Comparison of ENCODE assay signal across 8 cellular contexts in genomic region chr1:60639964-60640612, GRCh38.
DNase-seq lines count a peak whose midpoint lies in the region; ATAC-seq, FAIRE-seq and TF ChIP-seq lines count a peak whose summit lies in the region.
"Not testable (repeated sequence)": the region's sequence is repeated elsewhere in the genome, so short reads cannot be mapped to it uniquely, and the experiment has no call there.

No MANE protein-coding gene starts in this region.

- not testable (repeated sequence) for TF ChIP-seq CTCF in C4-2B (conservative IDR thresholded peaks at IDR 0.05); LNCaP clone FGC (IDR thresholded peaks at IDR 0.05; ENCODE audit: control insufficient read depth, extremely low read depth, insufficient read depth); RWPE2 (IDR thresholded peaks at IDR 0.05; ENCODE audit: poor library complexity, severe bottlenecking); colonic mucosa (IDR thresholded peaks at IDR 0.05); HepG2 (CRISPR knock-in tag; IDR thresholded peaks at IDR 0.05); prostate gland (IDR thresholded peaks at IDR 0.05)

- intact Hi-C loops in colonic mucosa (cut with DNase I); HepG2 (cut with micrococcal nuclease; ENCODE audit: unreplicated experiment); prostate gland (cut with DNase I): not testable (repeated sequence)

- FAIRE-seq in HepG2 (lab: Jason Lieb, UNC): not testable (repeated sequence)

- TF ChIP-seq POLR2A in HepG2 (IDR thresholded peaks at IDR 0.05; ENCODE audit: insufficient read depth in 1 of 2, low read depth in 2 of 2, low read length in 2 of 2); prostate gland (IDR thresholded peaks at IDR 0.05): not testable (repeated sequence)

- H3K4me1 ChIP-seq in ES-I3 (ENCODE audit: insufficient read depth, low read length); colonic mucosa; HepG2 (ENCODE audit: insufficient read depth, low read length); prostate gland (replicated peaks): not testable (repeated sequence)
- peaks cover 26% of the 10 kb centered on the region for H3K4me1 ChIP-seq in RWPE2 (ENCODE audit: insufficient read depth, poor library complexity, severe bottlenecking)

- CTCF ChIA-PET in HepG2 (lab: Yijun Ruan, JAX; ENCODE audit: low intra/inter-chr PET ratio, low total read pairs): not testable (repeated sequence)

- POLR2A ChIA-PET in HepG2 (lab: Yijun Ruan, JAX): not testable (repeated sequence)

- H3K4me2 ChIP-seq in HepG2 (ENCODE audit: low read depth, low read length): not testable (repeated sequence)

- H3K4me3 ChIP-seq in LNCaP clone FGC (ENCODE audit: low read depth, low read length): peak overlapping the region; percentile 46
- H3K4me3 ChIP-seq in RWPE2 (ENCODE audit: severe bottlenecking): peak overlapping the region; percentile 41
- not testable (repeated sequence) for H3K4me3 ChIP-seq in colonic mucosa; HepG2 (replicated peaks in 1 of 3; ENCODE audit: insufficient read depth in 1 of 3, low read depth in 2 of 3, low read length in 3 of 3)
- peak overlapping the region; percentile 25 to 33 for H3K4me3 ChIP-seq in prostate gland

- TF ChIP-seq RAD21 in HepG2 (CRISPR knock-in tag; IDR thresholded peaks at IDR 0.05): not testable (repeated sequence)

- H3K79me2 ChIP-seq in HepG2 (ENCODE audit: insufficient read depth, low read length): not testable (repeated sequence)

- not testable (repeated sequence) for H3K27me3 ChIP-seq in RWPE2 (ENCODE audit: insufficient read depth, poor library complexity, severe bottlenecking); colonic mucosa; HepG2 (ENCODE audit: control insufficient read depth in 1 of 2, insufficient read depth in 2 of 2, low read length in 2 of 2); prostate gland (replicated peaks; ENCODE audit: insufficient read depth)

- not testable (repeated sequence) for ATAC-seq in RWPE2 (ENCODE audit: low read depth); HepG2

- peak overlapping the region; percentile 33; the same call in 1 of the 2 replicates for H3K9ac ChIP-seq in ES-I3 (ENCODE audit: low read depth, low read length)
- H3K9ac ChIP-seq in colonic mucosa (ENCODE audit: low read depth in 2 of 2, low read length in 2 of 2); HepG2 (ENCODE audit: insufficient read depth, low read depth, low read length): not testable (repeated sequence)

- H2AFZ ChIP-seq in HepG2 (ENCODE audit: low read length): not testable (repeated sequence)

- H3K9me3 ChIP-seq in ES-I3 (ENCODE audit: control insufficient read depth, insufficient read depth, low read length); RWPE2 (ENCODE audit: severe bottlenecking); colonic mucosa; HepG2 (ENCODE audit: low read length); prostate gland: not testable (repeated sequence)

- H3K36me3 ChIP-seq in ES-I3 (ENCODE audit: insufficient read depth, low read length); colonic mucosa; HepG2 (replicated peaks in 1 of 2; ENCODE audit: control insufficient read depth in 1 of 2, insufficient read depth in 2 of 2, low read length in 2 of 2); prostate gland: not testable (repeated sequence)
- peaks cover 13% of the 10 kb centered on the region for H3K36me3 ChIP-seq in RWPE2 (ENCODE audit: low read depth)

- 79% methylated on average over 20 of the region's 33 CpGs for WGBS in HepG2 (ENCODE audit: low lambda C conversion rate)
- 64% methylated on average over 15 of the region's 33 CpGs for WGBS in prostate gland

- DNase-seq in LNCaP clone FGC (ENCODE audit: low read depth); RWPE2 (ENCODE audit: low spot score); HepG2 (ENCODE audit: low spot score): not testable (repeated sequence)
- peak; percentile 23 for DNase-seq in NCI-H748 treated with DMSO at 0.1 percent for 48 hours (lab: John Stamatoyannopoulos, UW)
- peak; percentile 22 for DNase-seq in colonic mucosa
- DNase-seq in prostate gland (ENCODE audit: low spot score): peak; percentile 30

- TF ChIP-seq EP300 in HepG2 (IDR thresholded peaks at IDR 0.05; ENCODE audit: low read depth in 2 of 2, low read length in 2 of 2); HepG2 (CRISPR knock-in tag; IDR thresholded peaks at IDR 0.05; ENCODE audit: borderline replicate concordance): not testable (repeated sequence)

- not testable (repeated sequence) for H4K20me1 ChIP-seq in HepG2 (ENCODE audit: insufficient read depth, low read length)

- not testable (repeated sequence) for BruUV-seq in HepG2 (replicated peaks; lab: Mats Ljungman, UMichigan)

- in situ Hi-C loops in HepG2 (cut with HindIII; ENCODE audit: extremely low pct_ligation_motif_present, low pct_unique_long_range_greater_than_20kb): not testable (repeated sequence)

- H3K27ac ChIP-seq in C4-2B (peak overlapping the region; percentile 22), RWPE2 (ENCODE audit: poor library complexity, severe bottlenecking) (peak overlapping the region; percentile 71), prostate gland (peak overlapping the region in 1 of 2 donors; percentile 42)
- H3K27ac ChIP-seq in colonic mucosa; HepG2 (ENCODE audit: extremely low read length, insufficient read depth, low read length): not testable (repeated sequence)

TF ChIP-seq in HepG2, 621 proteins besides CTCF, POLR2A, EP300 and RAD21:
- TF ChIP-seq ZNF281 (CRISPR knock-in tag; IDR thresholded peaks at IDR 0.05; ENCODE audit: borderline replicate concordance): peak; percentile 67
TF ChIP-seq in HepG2: peak in this region for 1; not testable (repeated sequence) for 620.
